ENCODE assay signal across 1 cellular context in genomic region chr19:4633140-4633967, GRCh38.
TF ChIP-seq lines count a peak whose summit lies in the region.

No MANE protein-coding gene starts in this region.

TF ChIP-seq in K562, 482 proteins besides CTCF, POLR2A, EP300 and RAD21 (continued from another document and continues in another):
- TF ChIP-seq ERF (CRISPR knock-in tag; IDR thresholded peaks at IDR 0.05) (no peak), ARID2 (IDR thresholded peaks at IDR 0.05) (peak; percentile 29; the same call in 1 of the 2 replicates), RAD51 (IDR thresholded peaks at IDR 0.05; ENCODE audit: borderline replicate concordance, low read depth) (0 out of 2 replicates have a peak, but pooled peaks have one; percentile 19), MEF2D (tag; conservative IDR thresholded peaks at IDR 0.05; ENCODE audit: low read depth) (0 out of 2 replicates have a peak, but pooled peaks have one; percentile 33), ZNF175 (CRISPR knock-in tag; IDR thresholded peaks at IDR 0.05; ENCODE audit: low read depth) (no peak), KDM5B (IDR thresholded peaks at IDR 0.05; ENCODE audit: insufficient replicate concordance, low read depth, low read length) (peak; percentile 26), PHF20 (IDR thresholded peaks at IDR 0.05; ENCODE audit: partially characterized antibody) (peak; percentile 81), ZHX1 (conservative IDR thresholded peaks at IDR 0.05; ENCODE audit: low read length) (0 out of 2 replicates have a peak, but pooled peaks have one; percentile 49), HLTF (IDR thresholded peaks at IDR 0.05) (peak; percentile 67; the same call in 1 of the 2 replicates), ESRRA (IDR thresholded peaks at IDR 0.05; ENCODE audit: borderline replicate concordance, low read depth) (peak; percentile 92), ZBTB33 (CRISPR knock-in tag; IDR thresholded peaks at IDR 0.05) (peak; percentile 72), ZKSCAN1 (IDR thresholded peaks at IDR 0.05; ENCODE audit: low read depth, low read length) (peak; percentile 77), MIER1 (IDR thresholded peaks at IDR 0.05; ENCODE audit: low read depth) (peak; percentile 25; the same call in 1 of the 2 replicates), CXXC5 (CRISPR knock-in tag; IDR thresholded peaks at IDR 0.05) (no peak; the same call in 1 of the 2 replicates), ADNP (tag; IDR thresholded peaks at IDR 0.05) (peak; percentile 92), E2F6 (IDR thresholded peaks at IDR 0.05; ENCODE audit: borderline replicate concordance in 1 of 2, extremely low read depth in 1 of 2, insufficient read depth in 1 of 2, insufficient read length in 1 of 2, low read depth in 1 of 2, low read length in 1 of 2, poor library complexity in 1 of 2, severe bottlenecking in 1 of 2) (peak in 1 of 2 experiments; percentile 59), NBN (IDR thresholded peaks at IDR 0.05; ENCODE audit: low read depth) (peak; percentile 86; the same call in 1 of the 2 replicates), BCLAF1 (IDR thresholded peaks at IDR 0.05; ENCODE audit: borderline replicate concordance in 1 of 2, control insufficient read depth in 1 of 2, low read depth in 2 of 2, low read length in 1 of 2) (0 out of 4 replicates have a peak, but pooled peaks of 1 of the 2 experiments have one; percentile 42), PML (IDR thresholded peaks at IDR 0.05; ENCODE audit: low read length) (0 out of 2 replicates have a peak, but pooled peaks have one; percentile 28), MTA2 (IDR thresholded peaks at IDR 0.05; ENCODE audit: low read depth) (no peak; the same call in 1 of the 2 replicates), ZFP36 (IDR thresholded peaks at IDR 0.05; ENCODE audit: low read depth, low read length, partially characterized antibody) (peak; percentile 98), KAT7 (CRISPR knock-in tag; IDR thresholded peaks at IDR 0.05; ENCODE audit: borderline replicate concordance) (no peak), CBX2 (IDR thresholded peaks at IDR 0.05; ENCODE audit: insufficient read depth, low read length, poor library complexity, severe bottlenecking) (no peak), DMBX1 (CRISPR knock-in tag; IDR thresholded peaks at IDR 0.05; ENCODE audit: borderline replicate concordance) (peak; percentile 65; the same call in 1 of the 2 replicates), NFIC (IDR thresholded peaks at IDR 0.05) (peak; percentile 55), CBFA2T3 (IDR thresholded peaks at IDR 0.05) (peak; percentile 47), CEBPG (CRISPR knock-in tag; IDR thresholded peaks at IDR 0.05) (peak; percentile 23; the same call in 1 of the 2 replicates), CEBPG (tag; conservative IDR thresholded peaks at IDR 0.05 in 1 of 2, IDR thresholded peaks at IDR 0.05 in 1 of 2) (no peak)
- TF ChIP-seq, protein P1, sequence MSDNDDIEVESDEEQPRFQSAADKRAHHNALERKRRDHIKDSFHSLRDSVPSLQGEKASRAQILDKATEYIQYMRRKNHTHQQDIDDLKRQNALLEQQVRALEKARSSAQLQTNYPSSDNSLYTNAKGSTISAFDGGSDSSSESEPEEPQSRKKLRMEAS (CRISPR knock-in tag; IDR thresholded peaks at IDR 0.05): peak; percentile 82
- TF ChIP-seq, protein P2, sequence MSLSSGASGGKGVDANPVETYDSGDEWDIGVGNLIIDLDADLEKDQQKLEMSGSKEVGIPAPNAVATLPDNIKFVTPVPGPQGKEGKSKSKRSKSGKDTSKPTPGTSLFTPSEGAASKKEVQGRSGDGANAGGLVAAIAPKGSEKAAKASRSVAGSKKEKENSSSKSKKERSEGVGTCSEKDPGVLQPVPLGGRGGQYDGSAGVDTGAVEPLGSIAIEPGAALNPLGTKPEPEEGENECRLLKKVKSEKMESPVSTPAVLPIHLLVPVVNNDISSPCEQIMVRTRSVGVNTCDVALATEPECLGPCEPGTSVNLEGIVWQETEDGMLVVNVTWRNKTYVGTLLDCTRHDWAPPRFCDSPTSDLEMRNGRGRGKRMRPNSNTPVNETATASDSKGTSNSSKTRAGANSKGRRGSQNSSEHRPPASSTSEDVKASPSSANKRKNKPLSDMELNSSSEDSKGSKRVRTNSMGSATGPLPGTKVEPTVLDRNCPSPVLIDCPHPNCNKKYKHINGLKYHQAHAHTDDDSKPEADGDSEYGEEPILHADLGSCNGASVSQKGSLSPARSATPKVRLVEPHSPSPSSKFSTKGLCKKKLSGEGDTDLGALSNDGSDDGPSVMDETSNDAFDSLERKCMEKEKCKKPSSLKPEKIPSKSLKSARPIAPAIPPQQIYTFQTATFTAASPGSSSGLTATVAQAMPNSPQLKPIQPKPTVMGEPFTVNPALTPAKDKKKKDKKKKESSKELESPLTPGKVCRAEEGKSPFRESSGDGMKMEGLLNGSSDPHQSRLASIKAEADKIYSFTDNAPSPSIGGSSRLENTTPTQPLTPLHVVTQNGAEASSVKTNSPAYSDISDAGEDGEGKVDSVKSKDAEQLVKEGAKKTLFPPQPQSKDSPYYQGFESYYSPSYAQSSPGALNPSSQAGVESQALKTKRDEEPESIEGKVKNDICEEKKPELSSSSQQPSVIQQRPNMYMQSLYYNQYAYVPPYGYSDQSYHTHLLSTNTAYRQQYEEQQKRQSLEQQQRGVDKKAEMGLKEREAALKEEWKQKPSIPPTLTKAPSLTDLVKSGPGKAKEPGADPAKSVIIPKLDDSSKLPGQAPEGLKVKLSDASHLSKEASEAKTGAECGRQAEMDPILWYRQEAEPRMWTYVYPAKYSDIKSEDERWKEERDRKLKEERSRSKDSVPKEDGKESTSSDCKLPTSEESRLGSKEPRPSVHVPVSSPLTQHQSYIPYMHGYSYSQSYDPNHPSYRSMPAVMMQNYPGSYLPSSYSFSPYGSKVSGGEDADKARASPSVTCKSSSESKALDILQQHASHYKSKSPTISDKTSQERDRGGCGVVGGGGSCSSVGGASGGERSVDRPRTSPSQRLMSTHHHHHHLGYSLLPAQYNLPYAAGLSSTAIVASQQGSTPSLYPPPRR (CRISPR knock-in tag; IDR thresholded peaks at IDR 0.05; ENCODE audit: borderline replicate concordance): 0 out of 2 replicates have a peak, but pooled peaks have one; percentile 36
- TF ChIP-seq, protein P3, sequence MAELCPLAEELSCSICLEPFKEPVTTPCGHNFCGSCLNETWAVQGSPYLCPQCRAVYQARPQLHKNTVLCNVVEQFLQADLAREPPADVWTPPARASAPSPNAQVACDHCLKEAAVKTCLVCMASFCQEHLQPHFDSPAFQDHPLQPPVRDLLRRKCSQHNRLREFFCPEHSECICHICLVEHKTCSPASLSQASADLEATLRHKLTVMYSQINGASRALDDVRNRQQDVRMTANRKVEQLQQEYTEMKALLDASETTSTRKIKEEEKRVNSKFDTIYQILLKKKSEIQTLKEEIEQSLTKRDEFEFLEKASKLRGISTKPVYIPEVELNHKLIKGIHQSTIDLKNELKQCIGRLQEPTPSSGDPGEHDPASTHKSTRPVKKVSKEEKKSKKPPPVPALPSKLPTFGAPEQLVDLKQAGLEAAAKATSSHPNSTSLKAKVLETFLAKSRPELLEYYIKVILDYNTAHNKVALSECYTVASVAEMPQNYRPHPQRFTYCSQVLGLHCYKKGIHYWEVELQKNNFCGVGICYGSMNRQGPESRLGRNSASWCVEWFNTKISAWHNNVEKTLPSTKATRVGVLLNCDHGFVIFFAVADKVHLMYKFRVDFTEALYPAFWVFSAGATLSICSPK (IDR thresholded peaks at IDR 0.05; ENCODE audit: borderline replicate concordance): no peak; the same call in 1 of the 2 replicates
- TF ChIP-seq, protein P4, sequence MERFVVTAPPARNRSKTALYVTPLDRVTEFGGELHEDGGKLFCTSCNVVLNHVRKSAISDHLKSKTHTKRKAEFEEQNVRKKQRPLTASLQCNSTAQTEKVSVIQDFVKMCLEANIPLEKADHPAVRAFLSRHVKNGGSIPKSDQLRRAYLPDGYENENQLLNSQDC (CRISPR knock-in tag; IDR thresholded peaks at IDR 0.05): no peak
- TF ChIP-seq, protein P5, sequence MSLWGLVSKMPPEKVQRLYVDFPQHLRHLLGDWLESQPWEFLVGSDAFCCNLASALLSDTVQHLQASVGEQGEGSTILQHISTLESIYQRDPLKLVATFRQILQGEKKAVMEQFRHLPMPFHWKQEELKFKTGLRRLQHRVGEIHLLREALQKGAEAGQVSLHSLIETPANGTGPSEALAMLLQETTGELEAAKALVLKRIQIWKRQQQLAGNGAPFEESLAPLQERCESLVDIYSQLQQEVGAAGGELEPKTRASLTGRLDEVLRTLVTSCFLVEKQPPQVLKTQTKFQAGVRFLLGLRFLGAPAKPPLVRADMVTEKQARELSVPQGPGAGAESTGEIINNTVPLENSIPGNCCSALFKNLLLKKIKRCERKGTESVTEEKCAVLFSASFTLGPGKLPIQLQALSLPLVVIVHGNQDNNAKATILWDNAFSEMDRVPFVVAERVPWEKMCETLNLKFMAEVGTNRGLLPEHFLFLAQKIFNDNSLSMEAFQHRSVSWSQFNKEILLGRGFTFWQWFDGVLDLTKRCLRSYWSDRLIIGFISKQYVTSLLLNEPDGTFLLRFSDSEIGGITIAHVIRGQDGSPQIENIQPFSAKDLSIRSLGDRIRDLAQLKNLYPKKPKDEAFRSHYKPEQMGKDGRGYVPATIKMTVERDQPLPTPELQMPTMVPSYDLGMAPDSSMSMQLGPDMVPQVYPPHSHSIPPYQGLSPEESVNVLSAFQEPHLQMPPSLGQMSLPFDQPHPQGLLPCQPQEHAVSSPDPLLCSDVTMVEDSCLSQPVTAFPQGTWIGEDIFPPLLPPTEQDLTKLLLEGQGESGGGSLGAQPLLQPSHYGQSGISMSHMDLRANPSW (CRISPR knock-in tag; IDR thresholded peaks at IDR 0.05): no peak
- TF ChIP-seq, protein P6, sequence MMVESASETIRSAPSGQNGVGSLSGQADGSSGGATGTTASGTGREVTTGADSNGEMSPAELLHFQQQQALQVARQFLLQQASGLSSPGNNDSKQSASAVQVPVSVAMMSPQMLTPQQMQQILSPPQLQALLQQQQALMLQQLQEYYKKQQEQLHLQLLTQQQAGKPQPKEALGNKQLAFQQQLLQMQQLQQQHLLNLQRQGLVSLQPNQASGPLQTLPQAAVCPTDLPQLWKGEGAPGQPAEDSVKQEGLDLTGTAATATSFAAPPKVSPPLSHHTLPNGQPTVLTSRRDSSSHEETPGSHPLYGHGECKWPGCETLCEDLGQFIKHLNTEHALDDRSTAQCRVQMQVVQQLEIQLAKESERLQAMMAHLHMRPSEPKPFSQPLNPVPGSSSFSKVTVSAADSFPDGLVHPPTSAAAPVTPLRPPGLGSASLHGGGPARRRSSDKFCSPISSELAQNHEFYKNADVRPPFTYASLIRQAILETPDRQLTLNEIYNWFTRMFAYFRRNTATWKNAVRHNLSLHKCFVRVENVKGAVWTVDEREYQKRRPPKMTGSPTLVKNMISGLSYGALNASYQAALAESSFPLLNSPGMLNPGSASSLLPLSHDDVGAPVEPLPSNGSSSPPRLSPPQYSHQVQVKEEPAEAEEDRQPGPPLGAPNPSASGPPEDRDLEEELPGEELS (CRISPR knock-in tag; IDR thresholded peaks at IDR 0.05; ENCODE audit: borderline replicate concordance): no peak
